8 cellular contexts compared by ENCODE assay signal in genomic region chr17:32659419-32659842, GRCh38.
DNase-seq lines count a peak whose midpoint lies in the region; ATAC-seq and TF ChIP-seq lines count a peak whose summit lies in the region.

No MANE protein-coding gene starts in this region.

- H3K27ac ChIP-seq in temporal lobe (ENCODE audit: low read depth, low read length): peak overlapping the region; percentile 55

- no peak for ATAC-seq in HG03280 (IDR thresholded peaks at IDR 0.05; ENCODE audit: unreplicated experiment)

- TF ChIP-seq CTCF in foreskin fibroblast (IDR thresholded peaks at IDR 0.05; ENCODE audit: low read depth, low read length): peak; percentile 96

- no peak overlapping the region for H3K4me3 ChIP-seq in foreskin fibroblast (ENCODE audit: low read depth in 1 of 2, low read length in 2 of 2)

- DNase-seq in COLO668 (lab: John Stamatoyannopoulos, UW; ENCODE audit: unreplicated experiment) (peak; percentile 45), HuH-7 (ENCODE audit: low spot score) (peak; percentile 54), OCI-M1 (lab: John Stamatoyannopoulos, UW) (peak; percentile 83), foreskin fibroblast (peak; percentile 37 to 78), occipital lobe (lab: John Stamatoyannopoulos, UW) (peak; percentile 81)
- DNase-seq in activated T-helper 1 cell treated with anti-CD3 and anti-CD28 coated beads, Interleukin-2, amount 50 U/mL, for 16 hours (ENCODE audit: low read depth in 1 of 2, low spot score in 1 of 2): peak; percentile 26 to 38

Comparison
In these comparisons a context has a peak if more than half of its experiments do, and no peak if none do; other contexts are left out.
1. DNase-seq: peak in every context shown above with its lines; median percentile 83 in OCI-M1; 81 in occipital lobe; 58 in foreskin fibroblast; 54 in HuH-7; 45 in COLO668; 32 in activated T-helper 1 cell treated with anti-CD3 and anti-CD28 coated beads, Interleukin-2, amount 50 U/mL, for 16 hours.